16 cellular contexts compared by ENCODE assay signal in genomic region chr11:34149274-34149673, GRCh38. TPM values are rescaled to one million over a fixed set of nuclear protein-coding genes. Genes with fewer than 3 reads are reported as not detected.
DNase-seq lines count a peak whose midpoint lies in the region; ATAC-seq, FAIRE-seq and TF ChIP-seq lines count a peak whose summit lies in the region.
"Had no signal": no experiment of that assay in that cellular context is flagged by ENCODE, and none has a peak within 500 bp of the region (broad histone marks: within the 10 kb centered on the region; RNA-seq: fewer than 3 reads in every experiment).

No MANE protein-coding gene starts in this region.

- no peak for TF ChIP-seq RAD21 in HepG2 (CRISPR knock-in tag; IDR thresholded peaks at IDR 0.05)

- H2AFZ ChIP-seq in HepG2 (ENCODE audit: low read length): no peak overlapping the region

- BruUV-seq in HepG2 (replicated peaks; lab: Mats Ljungman, UMichigan): no TSS peak

- CTCF ChIA-PET in HepG2 (lab: Yijun Ruan, JAX; ENCODE audit: low intra/inter-chr PET ratio, low total read pairs): interaction anchor here (3.3 kb wide), 1 partner anchor 210 kb away, joined by 21 read pairs; no protein-coding TSS in a partner anchor

- H3K4me3 ChIP-seq in HepG2 (replicated peaks in 1 of 3; ENCODE audit: insufficient read depth in 1 of 3, low read depth in 2 of 3, low read length in 3 of 3) (no peak overlapping the region), right lobe of liver (no peak overlapping the region), neutrophil (ENCODE audit: low read depth in 1 of 2, low read length in 1 of 2) (peak overlapping the region; percentile 43 to 49)
- H3K4me3 ChIP-seq: A549 had no signal

- intact Hi-C loops in HepG2 (cut with micrococcal nuclease; ENCODE audit: unreplicated experiment) (no loop called here), right lobe of liver (cut with DNase I) (no loop called here)

- H3K9me3 ChIP-seq in HepG2 (ENCODE audit: low read length) (no peaks in the 10 kb centered on the region), right lobe of liver (no peaks in the 10 kb centered on the region), neutrophil (no peaks in the 10 kb centered on the region)
- H3K9me3 ChIP-seq: A549, Caco-2 had no signal

- H3K4me2 ChIP-seq in HepG2 (ENCODE audit: low read depth, low read length): no peak overlapping the region
- H3K4me2 ChIP-seq: A549 had no signal

- H3K4me1 ChIP-seq in HepG2 (ENCODE audit: insufficient read depth, low read length) (no peaks in the 10 kb centered on the region), right lobe of liver (no peaks in the 10 kb centered on the region), neutrophil (ENCODE audit: control insufficient read depth in 1 of 2, insufficient read depth in 1 of 2, low read depth in 1 of 2, low read length in 1 of 2) (peaks cover 44% of the 10 kb centered on the region in 2 experiments)
- H3K4me1 ChIP-seq: A549, Caco-2 had no signal

- POLR2A ChIA-PET in HepG2 (lab: Yijun Ruan, JAX): no interaction called here

- no peaks in the 10 kb centered on the region for H3K27me3 ChIP-seq in HepG2 (ENCODE audit: control insufficient read depth in 1 of 2, insufficient read depth in 2 of 2, low read length in 2 of 2)
- no peaks in the 10 kb centered on the region for H3K27me3 ChIP-seq in right lobe of liver
- no peaks in the 10 kb centered on the region for H3K27me3 ChIP-seq in neutrophil

- 95% methylated on average over 4 of the region's 7 CpGs for WGBS in HepG2 (ENCODE audit: low lambda C conversion rate)
- WGBS in right lobe of liver (ENCODE audit: insufficient coverage, low coverage, low lambda C conversion rate, missing lambda C conversion rate): no CpG with 5 or more reads among the region's 7 CpGs

- TF ChIP-seq EP300 in HepG2 (IDR thresholded peaks at IDR 0.05; ENCODE audit: low read depth in 2 of 2, low read length in 2 of 2) (no peak), HepG2 (CRISPR knock-in tag; IDR thresholded peaks at IDR 0.05; ENCODE audit: borderline replicate concordance) (no peak)

- no peaks in the 10 kb centered on the region for H4K20me1 ChIP-seq in HepG2 (ENCODE audit: insufficient read depth, low read length)

- TF ChIP-seq POLR2A in HepG2 (IDR thresholded peaks at IDR 0.05; ENCODE audit: insufficient read depth in 1 of 2, low read depth in 2 of 2, low read length in 2 of 2) (no peak), right lobe of liver (IDR thresholded peaks at IDR 0.05) (no peak)

- DNase-seq in HepG2 (ENCODE audit: low spot score): no peak
- no peak for DNase-seq in right lobe of liver
- peak; percentile 34 for DNase-seq in left lobe of liver (ENCODE audit: low spot score)
- DNase-seq in activated CD4-positive, alpha-beta T cell treated with anti-CD3 and anti-CD28 coated beads for 4 hours: no peak
- DNase-seq in stimulated activated CD4-positive, alpha-beta T cell treated with anti-CD3 and anti-CD28 coated beads, Interleukin-4, amount 100 ng/mL, for 1 hour: no peak
- DNase-seq: HCEC 1CT; MV-4-11; NCI-H146; NCI-H2081 treated with DMSO at 0.1 percent for 48 hours; NCI-H345; NCI-H69; NK-92 treated with Interleukin-12 subunit alpha and Interleukin-12 subunit beta, amount 100 ng/mL, for 24 hours had no signal

- no peak overlapping the region for H3K27ac ChIP-seq in HepG2 (ENCODE audit: extremely low read length, insufficient read depth, low read length)
- no peak overlapping the region for H3K27ac ChIP-seq in right lobe of liver
- peak overlapping the region; percentile 81 for H3K27ac ChIP-seq in neutrophil
- H3K27ac ChIP-seq: A549 had no signal

- FAIRE-seq in HepG2 (lab: Jason Lieb, UNC): no peak
- FAIRE-seq: A549 had no signal

- TF ChIP-seq CTCF in HepG2 (CRISPR knock-in tag; IDR thresholded peaks at IDR 0.05) (no peak), right lobe of liver (IDR thresholded peaks at IDR 0.05) (no peak), neutrophil (IDR thresholded peaks at IDR 0.05) (no peak)

- no peak overlapping the region for H3K9ac ChIP-seq in HepG2 (ENCODE audit: insufficient read depth, low read depth, low read length)

- in situ Hi-C loops in HepG2 (cut with HindIII; ENCODE audit: extremely low pct_ligation_motif_present, low pct_unique_long_range_greater_than_20kb): no loop called here

- H3K79me2 ChIP-seq in HepG2 (ENCODE audit: insufficient read depth, low read length): no peaks in the 10 kb centered on the region

- H3K36me3 ChIP-seq in HepG2 (replicated peaks in 1 of 2; ENCODE audit: control insufficient read depth in 1 of 2, insufficient read depth in 2 of 2, low read length in 2 of 2): peaks cover 36 to 77% of the 10 kb centered on the region in 2 experiments
- peaks cover 0 to 55% (median 14%) of the 10 kb centered on the region in 4 donors for H3K36me3 ChIP-seq in right lobe of liver
- H3K36me3 ChIP-seq in neutrophil: peaks cover 44% of the 10 kb centered on the region

- ATAC-seq in HepG2 (no peak), right lobe of liver (no peak), left lobe of liver (no peak), GM18511 (IDR thresholded peaks at IDR 0.05; ENCODE audit: unreplicated experiment) (no peak)

TF ChIP-seq in HepG2, 621 proteins besides CTCF, POLR2A, EP300 and RAD21:
- no peak for TF ChIP-seq ARNT2 (CRISPR knock-in tag; IDR thresholded peaks at IDR 0.05; ENCODE audit: low read depth)
- peak; percentile 28 for TF ChIP-seq RBM22 (optimal IDR thresholded peaks at IDR 0.05; ENCODE audit: low read length)

RNA-seq across cellular contexts. Expression of gene NAT10, which starts 43.8 kb away (rescaled TPM):
- total RNA-seq in HepG2 (2016; rRNA removed; fragmentation: Illumina TruSeq; extraction: Trizol) (51.9 and 68.5 TPM in 2 replicates), right lobe of liver (10 to 100 TPM; 11.9 to 22.9 (median 19.1) TPM), left lobe of liver (12.9 TPM)
- 11.7 and 14.5 TPM in 2 replicates for total RNA-seq in HepG2 (2016; cell fraction: cytosol; rRNA removed; fragmentation: Illumina TruSeq; extraction: Trizol; ENCODE audit: low read depth)
- total RNA-seq in HepG2 (2016; cell fraction: insoluble cytoplasmic fraction; rRNA removed; fragmentation: Illumina TruSeq; extraction: Trizol): 51.3 and 65.0 TPM in 2 replicates
- total RNA-seq in HepG2 (2016; cell fraction: membrane; rRNA removed; fragmentation: Illumina TruSeq; extraction: Trizol): 23.4 and 24.4 TPM in 2 replicates
- total RNA-seq in HepG2 (2016; cell fraction: nucleus; rRNA removed; fragmentation: Illumina TruSeq; extraction: Trizol): 52.2 and 52.3 TPM in 2 replicates
- polyA plus RNA-seq in HepG2 (2011; rRNA removed): 33.9 TPM in 2 replicates
- 22.9 and 27.5 TPM in 2 replicates for polyA plus RNA-seq in HepG2 (2011; cell fraction: cytosol; rRNA removed)
- 49.7 and 54.1 TPM in 2 replicates for polyA plus RNA-seq in HepG2 (2011; cell fraction: nucleus; rRNA removed)
- polyA plus RNA-seq in HepG2 (2012): 26.7 and 33.0 TPM in 2 replicates
- polyA plus RNA-seq in HepG2 (2016; cell fraction: cytosol; fragmentation: Illumina TruSeq; extraction: Trizol; ENCODE audit: low read depth): 5.2 and 5.6 TPM in 2 replicates
- 56.8 and 61.8 TPM in 2 replicates for polyA plus RNA-seq in HepG2 (2016; cell fraction: insoluble cytoplasmic fraction; fragmentation: Illumina TruSeq; extraction: Trizol; ENCODE audit: low read depth)
- 12.1 and 13.5 TPM in 2 replicates for polyA plus RNA-seq in HepG2 (2016; cell fraction: membrane; fragmentation: Illumina TruSeq; extraction: Trizol; ENCODE audit: low read depth)
- polyA plus RNA-seq in HepG2 (2016; cell fraction: nucleus; fragmentation: Illumina TruSeq; extraction: Trizol; ENCODE audit: insufficient read depth, low read depth): 73.3 and 79.4 TPM in 2 replicates
- polyA minus RNA-seq in HepG2 (2011; rRNA and poly(A)+ RNA removed; ENCODE audit: low replicate concordance): 94.6 and 150 TPM in 2 replicates
- polyA minus RNA-seq in HepG2 (2011; cell fraction: cytosol; rRNA and poly(A)+ RNA removed): 36.1 and 49.2 TPM in 2 replicates
- polyA minus RNA-seq in HepG2 (2011; cell fraction: nucleus; rRNA and poly(A)+ RNA removed): 60.5 and 63.5 TPM in 2 replicates

Comparison
In these comparisons a context has a peak if more than half of its experiments do, and no peak if none do; other contexts are left out.
1. H3K4me3 ChIP-seq: peak in neutrophil (2 of 2); none in HepG2 (0 of 3) and right lobe of liver (0 of 3).